Comparison of ENCODE assay signal across 22 cellular contexts in the genomic region with DNA sequence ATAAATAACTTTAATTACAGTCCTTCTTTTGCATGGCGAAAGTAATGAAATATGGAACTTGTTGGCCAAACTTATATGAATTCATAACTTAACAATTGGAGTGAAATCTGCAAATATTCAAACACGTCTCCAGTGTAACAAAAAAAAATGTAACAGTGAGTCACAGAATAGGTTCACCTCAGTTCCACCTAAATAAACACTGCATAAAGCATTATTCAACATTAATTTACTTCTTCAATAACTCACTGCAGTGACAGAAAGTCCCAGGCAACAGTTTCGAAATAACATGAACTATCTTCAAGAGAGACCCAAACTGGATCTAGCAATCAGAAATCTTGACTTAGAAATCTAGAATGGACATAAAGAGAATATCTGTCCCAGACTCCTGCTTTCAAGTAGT.
DNase-seq lines count a peak whose midpoint lies in the region; ATAC-seq and TF ChIP-seq lines count a peak whose summit lies in the region.
"Had no signal": no experiment of that assay in that cellular context is flagged by ENCODE, and none has a peak within 500 bp of the region (broad histone marks: within the 10 kb centered on the region; RNA-seq: fewer than 3 reads in every experiment).

No MANE protein-coding gene starts in this region.

- intact Hi-C loops in PC-3 (cut with micrococcal nuclease), result loop anchor here (2.0 kb wide), 1 partner anchor 78 kb away; no protein-coding TSS in a partner anchor

- CTCF ChIA-PET in PC-3 (lab: Charles Lee), result no interaction called here

- ATAC-seq in PC-3 (peak; percentile 86), RWPE2 (ENCODE audit: low read depth) (peak; percentile 14; the same call in 1 of the 3 replicates), GM18519 (IDR thresholded peaks at IDR 0.05; ENCODE audit: low FRiP score, unreplicated experiment) (no peak)
- ATAC-seq: GM12878 had no signal

- H2AFZ ChIP-seq in PC-3 (ENCODE audit: low read length), result peak overlapping the region; percentile 11; the same call in 1 of the 2 replicates

- DNase-seq in PC-3 (peak; percentile 61), RWPE2 (ENCODE audit: low spot score) (no peak), epithelial cell of esophagus (ENCODE audit: low read depth) (peak; percentile 22), NCI-H2029 treated with DMSO at 0.1 percent for 48 hours (lab: John Stamatoyannopoulos, UW) (no peak)
- DNase-seq: 8988T; ACHN; BE2C; C1 segment of cervical spinal cord; CD4-positive, alpha-beta memory T cell; CD4-positive, CD25-positive, alpha-beta regulatory T cell; CD8-positive, alpha-beta memory T cell; COR-L47; DMS 273 treated with DMSO at 0.1 percent for 48 hours; DMS153; DMS53; DMS79; DND-41; EL; GDM1 had no signal

- TF ChIP-seq CTCF in PC-3 (conservative IDR thresholded peaks at IDR 0.05; ENCODE audit: low read depth, low read length) (no peak), RWPE2 (IDR thresholded peaks at IDR 0.05; ENCODE audit: poor library complexity, severe bottlenecking) (no peak), epithelial cell of esophagus (IDR thresholded peaks at IDR 0.05; ENCODE audit: insufficient read depth, low read depth, low read length, missing control alignments) (no peak)

- no peaks in the 10 kb centered on the region for H3K79me2 ChIP-seq in PC-3 (ENCODE audit: low read length)

- POLR2A ChIA-PET in PC-3 (lab: Charles Lee; ENCODE audit: unreplicated experiment), result no interaction called here

- H3K36me3 ChIP-seq in PC-3 (ENCODE audit: low read depth, low read length) (no peaks in the 10 kb centered on the region), RWPE2 (ENCODE audit: low read depth) (no peaks in the 10 kb centered on the region)
- H3K36me3 ChIP-seq: BE2C, BLaER1 had no signal

- H3K27ac ChIP-seq in PC-3 (ENCODE audit: low read length), result no peak overlapping the region
- no peak overlapping the region for H3K27ac ChIP-seq in RWPE2 (ENCODE audit: poor library complexity, severe bottlenecking)
- H3K27ac ChIP-seq: BLaER1 had no signal

- no peak overlapping the region; the same call in 1 of the 2 replicates for H3K4me3 ChIP-seq in PC-3 (ENCODE audit: low read length)
- H3K4me3 ChIP-seq in RWPE2 (ENCODE audit: severe bottlenecking), result no peak overlapping the region
- no peak overlapping the region for H3K4me3 ChIP-seq in epithelial cell of esophagus (ENCODE audit: low read length)
- H3K4me3 ChIP-seq: BLaER1, GM12878 had no signal

- H3K4me2 ChIP-seq in PC-3 (ENCODE audit: low read length), result peak overlapping the region; percentile 50
- H3K4me2 ChIP-seq: BLaER1 had no signal

- H3F3A ChIP-seq in PC-3 (ENCODE audit: low read length, unreplicated experiment), result no peaks in the 10 kb centered on the region

- H4K20me1 ChIP-seq in PC-3 (ENCODE audit: low read length), result no peaks in the 10 kb centered on the region
- H4K20me1 ChIP-seq: BLaER1 had no signal

- H3K9me3 ChIP-seq in PC-3 (ENCODE audit: low read length) (no peaks in the 10 kb centered on the region), RWPE2 (ENCODE audit: severe bottlenecking) (no peaks in the 10 kb centered on the region)
- H3K9me3 ChIP-seq: BE2C, BLaER1 had no signal

- H3K27me3 ChIP-seq in PC-3 (ENCODE audit: low read length), result no peaks in the 10 kb centered on the region
- no peaks in the 10 kb centered on the region for H3K27me3 ChIP-seq in RWPE2 (ENCODE audit: insufficient read depth, poor library complexity, severe bottlenecking)
- H3K27me3 ChIP-seq: BE2C, BLaER1 had no signal

- H3K9ac ChIP-seq in PC-3 (ENCODE audit: low read length), result no peak overlapping the region
- H3K9ac ChIP-seq: BLaER1 had no signal

- peaks cover 20% of the 10 kb centered on the region for H3K4me1 ChIP-seq in PC-3 (ENCODE audit: insufficient read depth, low read length)
- no peaks in the 10 kb centered on the region for H3K4me1 ChIP-seq in RWPE2 (ENCODE audit: insufficient read depth, poor library complexity, severe bottlenecking)
- H3K4me1 ChIP-seq: BE2C, BLaER1 had no signal

- no peaks in the 10 kb centered on the region for H3K9me2 ChIP-seq in PC-3 (replicated peaks; ENCODE audit: low read length)

- BruUV-seq in PC-3 (replicated peaks; lab: Mats Ljungman, UMichigan), result no TSS peak

Comparison
In these comparisons a context has a peak if more than half of its experiments do, and no peak if none do; other contexts are left out.
1. DNase-seq: peak in PC-3 (single experiment) and epithelial cell of esophagus (single experiment); none in RWPE2 (single experiment) and NCI-H2029 treated with DMSO at 0.1 percent for 48 hours (single experiment).